In the genomic region with DNA sequence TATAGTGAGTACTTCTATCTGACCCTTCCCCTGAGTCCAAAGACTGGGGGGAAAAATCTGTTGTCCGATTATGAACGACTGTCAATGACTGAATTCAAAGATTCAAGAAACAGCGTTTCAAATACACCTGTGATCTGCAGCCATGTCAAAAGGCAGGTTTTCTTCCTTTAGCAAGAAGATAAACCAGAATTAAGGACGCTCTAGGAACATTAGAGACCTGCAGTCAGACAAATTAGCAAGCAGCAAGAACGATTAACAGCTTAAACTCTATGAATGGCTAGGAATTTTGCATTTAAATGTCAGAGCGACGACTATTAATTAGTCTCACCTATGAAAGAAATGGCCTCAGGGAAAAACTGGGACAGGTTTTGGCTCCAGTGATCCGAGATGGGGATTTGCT, we compare ENCODE assay signal across 9 cellular contexts. TPM values are rescaled to one million over a fixed set of nuclear protein-coding genes. Genes with fewer than 3 reads are reported as not detected.
DNase-seq lines count a peak whose midpoint lies in the region; FAIRE-seq and TF ChIP-seq lines count a peak whose summit lies in the region.
"Had no signal": no experiment of that assay in that cellular context is flagged by ENCODE, and none has a peak within 500 bp of the region (broad histone marks: within the 10 kb centered on the region; RNA-seq: fewer than 3 reads in every experiment).

No MANE protein-coding gene starts in this region.

- no peak overlapping the region for H2AK5ac ChIP-seq in H1 (ENCODE audit: low read depth, low read length)

- no peak overlapping the region for H4K5ac ChIP-seq in H1 (ENCODE audit: insufficient read length, low read depth, low read length)

- peaks cover 0 to 18% (median 5%) of the 10 kb centered on the region in 11 experiments; a peak in 6 of 22 replicates for H3K9me3 ChIP-seq in BLaER1 treated with 17β-estradiol and CSF1 and Interleukin-3, amounts not matched to agents 10 nM and 100 nM (replicated peaks in 1 of 11)
- H3K9me3 ChIP-seq in H1 (ENCODE audit: insufficient read depth in 2 of 2, low read depth in 1 of 2, low read length in 1 of 2) (no peaks in the 10 kb centered on the region), neural cell (ENCODE audit: low read length) (no peaks in the 10 kb centered on the region)

- peaks cover 22 to 64% (median 31%) of the 10 kb centered on the region in 10 experiments for H3K4me1 ChIP-seq in BLaER1 treated with 17β-estradiol and CSF1 and Interleukin-3, amounts not matched to agents 10 nM and 100 nM
- H3K4me1 ChIP-seq in H1 (replicated peaks in 1 of 4; ENCODE audit: control insufficient read depth in 3 of 4, insufficient read depth in 4 of 4, low read length in 3 of 4): peaks cover 15 to 28% (median 21%) of the 10 kb centered on the region in 4 experiments

- no peaks in the 10 kb centered on the region for H3K9me2 ChIP-seq in neural cell (ENCODE audit: insufficient read depth, low read length)

- H2BK12ac ChIP-seq in H1 (ENCODE audit: low read depth, low read length): no peak overlapping the region; the same call in 1 of the 2 replicates

- peaks cover 31% of the 10 kb centered on the region for H3K23me2 ChIP-seq in H1 (ENCODE audit: low read depth, low read length)

- TF ChIP-seq RAD21 in H1 (IDR thresholded peaks at IDR 0.05 in 1 of 2, conservative IDR thresholded peaks at IDR 0.05 in 1 of 2; ENCODE audit: low read depth in 2 of 2, low read length in 2 of 2) (no peak), neural cell (conservative IDR thresholded peaks at IDR 0.05) (no peak)

- peaks cover 12% of the 10 kb centered on the region for H3F3A ChIP-seq in neural cell (ENCODE audit: insufficient read depth, low read length, poor library complexity, severe bottlenecking)

- no peak overlapping the region for H2BK20ac ChIP-seq in H1 (ENCODE audit: low read length)

- peaks cover 35 to 52% (median 43%) of the 10 kb centered on the region in 11 experiments for H3K36me3 ChIP-seq in BLaER1 treated with 17β-estradiol and CSF1 and Interleukin-3, amounts not matched to agents 10 nM and 100 nM
- peaks cover 0 to 14% (median 3%) of the 10 kb centered on the region in 4 experiments; a peak in 3 of 8 replicates for H3K36me3 ChIP-seq in H1 (ENCODE audit: control insufficient read depth in 2 of 4, insufficient read depth in 4 of 4, low read length in 3 of 4)
- no peaks in the 10 kb centered on the region for H3K36me3 ChIP-seq in neural cell (ENCODE audit: insufficient read depth, low read length)

- H3K27ac ChIP-seq in BLaER1 treated with 17β-estradiol and CSF1 and Interleukin-3, amounts not matched to agents 10 nM and 100 nM: peak overlapping the region; percentile 97 to 99 (median 98)
- no peak overlapping the region for H3K27ac ChIP-seq in H1 (ENCODE audit: low read depth, low read length)
- peak overlapping the region; percentile 95 for H3K27ac ChIP-seq in neural cell (ENCODE audit: low read length)

- peak overlapping the region in 10 of 11 experiments; percentile 79 to 97 (median 93); a peak in 15 of 22 replicates for H3K4me2 ChIP-seq in BLaER1 treated with 17β-estradiol and CSF1 and Interleukin-3, amounts not matched to agents 10 nM and 100 nM
- H3K4me2 ChIP-seq in H1 (ENCODE audit: insufficient read depth in 1 of 2, low read depth in 2 of 2, low read length in 2 of 2) (peak overlapping the region; percentile 80 to 98), neural cell (ENCODE audit: low read length) (peak overlapping the region; percentile 98)

- H3K27me3 ChIP-seq in BLaER1 treated with 17β-estradiol and CSF1 and Interleukin-3, amounts not matched to agents 10 nM and 100 nM: no peaks in the 10 kb centered on the region
- H3K27me3 ChIP-seq in H1 (replicated peaks in 1 of 4; ENCODE audit: control insufficient read depth in 3 of 4, extremely low read depth in 1 of 4, insufficient read depth in 3 of 4, low read length in 3 of 4): peaks cover 2 to 33% (median 17%) of the 10 kb centered on the region in 4 experiments; a peak in 6 of 7 replicates
- H3K27me3 ChIP-seq in neural cell (ENCODE audit: insufficient read depth, low read depth, low read length): peaks cover 3% of the 10 kb centered on the region

- no peak overlapping the region for H3K18ac ChIP-seq in H1 (ENCODE audit: extremely low read depth, low read length)

- DNase-seq in NB4 (ENCODE audit: low read depth): no peak
- no peak for DNase-seq in H1 (ENCODE audit: low read depth in 1 of 2, low spot score in 2 of 2)
- DNase-seq in NCI-H345 treated with DMSO at 0.1 percent for 48 hours (lab: John Stamatoyannopoulos, UW; ENCODE audit: unreplicated experiment): no peak
- no peak for DNase-seq in SIG-M5 (lab: John Stamatoyannopoulos, UW)
- DNase-seq in activated CD4-positive, alpha-beta T cell treated with anti-CD3 and anti-CD28 coated beads, Interleukin-2, amount 50 U/mL, for 48 hours: no peak
- no peak for DNase-seq in middle frontal gyrus (ENCODE audit: extremely low spot score, low spot score)
- DNase-seq: NCI-H526 treated with DMSO at 0.1 percent for 48 hours had no signal

- no peak overlapping the region for H3K14ac ChIP-seq in H1 (ENCODE audit: insufficient read length)

- peak overlapping the region; percentile 92 to 100 (median 99) for H3K9ac ChIP-seq in BLaER1 treated with 17β-estradiol and CSF1 and Interleukin-3, amounts not matched to agents 10 nM and 100 nM
- H3K9ac ChIP-seq in H1 (replicated peaks in 1 of 4; ENCODE audit: extremely low read depth in 1 of 4, low read depth in 3 of 4, low read length in 3 of 4): peak overlapping the region in 2 of 4 experiments; percentile 1 to 72; a peak in 4 of 7 replicates
- H3K9ac ChIP-seq in neural cell (ENCODE audit: low read length): peak overlapping the region; percentile 95

- H4K8ac ChIP-seq in H1 (ENCODE audit: extremely low read depth, insufficient read depth, low read length): no peak overlapping the region

- H2BK15ac ChIP-seq in H1 (ENCODE audit: low read length): no peak overlapping the region

- CTCF ChIA-PET in H1 (lab: Charles Lee; ENCODE audit: partially characterized antibody): interaction anchor here (0.6 to 1.6 kb wide), 4 partner anchors 23 to 914 kb away, joined by 3 to 4 read pairs (median 3); no protein-coding TSS in a partner anchor

- H3K79me2 ChIP-seq in H1 (ENCODE audit: control insufficient read depth in 1 of 2, insufficient read depth in 2 of 2, low read length in 2 of 2) (peaks cover 0 to 41% of the 10 kb centered on the region in 2 experiments; a peak in 3 of 4 replicates), neural cell (replicated peaks; ENCODE audit: insufficient read depth, low read length) (peaks cover 44% of the 10 kb centered on the region)

- TF ChIP-seq POLR2A in NB4 (IDR thresholded peaks at IDR 0.05; ENCODE audit: extremely low read depth, insufficient read length) (no peak), H1 (IDR thresholded peaks at IDR 0.05; ENCODE audit: control extremely low read depth in 1 of 2, low read depth in 2 of 2, low read length in 2 of 2) (peak in 1 of 2 experiments; percentile 20; a peak in 1 of 3 replicates)

- H3K56ac ChIP-seq in H1 (replicated peaks; ENCODE audit: insufficient read length, low read depth, low read length): no peak overlapping the region

- H3K4ac ChIP-seq in H1 (replicated peaks; ENCODE audit: insufficient read length, low read depth, low read length): no peak overlapping the region

- H2BK5ac ChIP-seq in H1 (ENCODE audit: low read depth, low read length): no peak overlapping the region; the same call in 1 of the 2 replicates

- 1% methylated on average over 8 of the region's 8 CpGs; no CpG with 5 or more reads in 1 of the 2 experiments for WGBS in H1 (ENCODE audit: extremely low coverage in 1 of 2, insufficient coverage in 1 of 2, insufficient read length in 1 of 2, insufficient replicate concordance in 2 of 2, low coverage in 1 of 2, low lambda C conversion rate in 2 of 2, missing lambda C conversion rate in 1 of 2), 2 experiments

- FAIRE-seq in H1 (lab: Jason Lieb, UNC): no peak

- H4K91ac ChIP-seq in H1 (replicated peaks; ENCODE audit: insufficient read length, low read length): no peak overlapping the region

- H3K23ac ChIP-seq in H1 (ENCODE audit: insufficient read length): no peak overlapping the region

- peaks cover 27 to 43% (median 40%) of the 10 kb centered on the region in 11 experiments; a peak in 21 of 22 replicates for H4K20me1 ChIP-seq in BLaER1 treated with 17β-estradiol and CSF1 and Interleukin-3, amounts not matched to agents 10 nM and 100 nM
- H4K20me1 ChIP-seq in H1 (replicated peaks in 1 of 2; ENCODE audit: control insufficient read depth in 1 of 2, insufficient read depth in 2 of 2, low read length in 2 of 2) (peaks cover 9 to 15% of the 10 kb centered on the region in 2 experiments), neural cell (ENCODE audit: insufficient read depth) (no peaks in the 10 kb centered on the region)

- H3K4me3 ChIP-seq in BLaER1 treated with 17β-estradiol and CSF1 and Interleukin-3, amounts not matched to agents 10 nM and 100 nM: peak overlapping the region; percentile 80 to 99 (median 96)
- H3K4me3 ChIP-seq in NB4 (ENCODE audit: low read depth, low read length) (peak overlapping the region; percentile 90), H1 (ENCODE audit: extremely low read depth in 1 of 4, insufficient read depth in 2 of 4, low read depth in 3 of 4, low read length in 4 of 4) (peak overlapping the region; percentile 36 to 85 (median 83)), neural cell (ENCODE audit: low read length) (peak overlapping the region; percentile 89)

- TF ChIP-seq EP300 in H1 (IDR thresholded peaks at IDR 0.05; ENCODE audit: borderline replicate concordance in 1 of 2, low read depth in 2 of 2, low read length in 2 of 2): peak in 1 of 2 experiments; percentile 53; a peak in 1 of 3 replicates
- no peak for TF ChIP-seq EP300 in neural cell (conservative IDR thresholded peaks at IDR 0.05; ENCODE audit: poor library complexity, severe bottlenecking)

- TF ChIP-seq CTCF in NB4 (IDR thresholded peaks at IDR 0.05; ENCODE audit: low read depth, low read length) (no peak), H1 (IDR thresholded peaks at IDR 0.05; ENCODE audit: control extremely low read depth in 1 of 3, insufficient read depth in 1 of 3, low read depth in 1 of 3, low read length in 3 of 3) (no peak), neural cell (IDR thresholded peaks at IDR 0.05; ENCODE audit: poor library complexity, severe bottlenecking) (no peak)

- POLR2A ChIA-PET in H1 (lab: Charles Lee; ENCODE audit: partially characterized antibody): interaction anchor here (0.6 to 4.8 kb wide), 12 partner anchors 9 to 332 kb away, joined by 3 to 41 read pairs (median 3); no protein-coding TSS in a partner anchor

- H2AFZ ChIP-seq in H1 (ENCODE audit: low read length) (no peak overlapping the region), neural cell (ENCODE audit: low read depth, low read length) (no peak overlapping the region)

- no peak overlapping the region for H2BK120ac ChIP-seq in H1 (replicated peaks; ENCODE audit: low read depth, low read length)

- H3K79me1 ChIP-seq in H1 (ENCODE audit: low read depth, low read length): no peaks in the 10 kb centered on the region; the same call in 1 of the 2 replicates

RNA-seq across cellular contexts. Expression of a gene that starts 2.0 kb away (rescaled TPM):
- total RNA-seq in H1 (2021; fragmentation: NEBNext Ultra II Directional; extraction: Animal tissue kit (Norgen Biotek cat#: 25700)): 152 and 179 TPM in 2 replicates
- polyA plus RNA-seq in H1 (2011; rRNA removed): 99.3 and 101 TPM in 2 replicates
- 57.6 TPM for polyA plus RNA-seq in H1 (2011; cell fraction: cytosol; rRNA removed)
- 123 TPM for polyA plus RNA-seq in H1 (2011; cell fraction: nucleus; rRNA removed)
- polyA plus RNA-seq in H1 (2012, experiment 1 of 2): 77.6 to 104 TPM (median 87.6 TPM) in 4 replicates
- polyA plus RNA-seq in H1 (2012, experiment 2 of 2): 27.9 TPM
- polyA plus RNA-seq in H1 (2013, experiment 1 of 2): 87.7 TPM
- 97.5 TPM for polyA plus RNA-seq in H1 (2013, experiment 2 of 2)
- polyA minus RNA-seq in H1 (2011; rRNA and poly(A)+ RNA removed): 148 and 173 TPM in 2 replicates
- polyA minus RNA-seq in H1 (2011; cell fraction: cytosol; rRNA and poly(A)+ RNA removed): 65.2 TPM
- polyA minus RNA-seq in H1 (2011; cell fraction: nucleus; rRNA and poly(A)+ RNA removed): 159 TPM
- 40.1 and 44.3 TPM in 2 replicates for polyA plus RNA-seq in neural cell
- polyA minus RNA-seq in neural cell: 50.8 and 62.1 TPM in 2 replicates
